In genomic region chr17:29291163-29291752, GRCh38 we compare ENCODE assay signal across 1 cellular context.
TF ChIP-seq lines count a peak whose summit lies in the region.

No MANE protein-coding gene starts in this region.

TF ChIP-seq in GM12878, 131 proteins besides CTCF, POLR2A, EP300 and RAD21 (continued from another document):
- TF ChIP-seq NKRF (conservative IDR thresholded peaks at IDR 0.05) (no peak), SMC3 (IDR thresholded peaks at IDR 0.05; ENCODE audit: borderline replicate concordance, low read length) (peak; percentile 49; the same call in 1 of the 2 replicates), SKIL (IDR thresholded peaks at IDR 0.05; ENCODE audit: low read depth, poor library complexity, severe bottlenecking) (peak; percentile 40)
